8 cellular contexts compared by ENCODE assay signal in the genomic region with DNA sequence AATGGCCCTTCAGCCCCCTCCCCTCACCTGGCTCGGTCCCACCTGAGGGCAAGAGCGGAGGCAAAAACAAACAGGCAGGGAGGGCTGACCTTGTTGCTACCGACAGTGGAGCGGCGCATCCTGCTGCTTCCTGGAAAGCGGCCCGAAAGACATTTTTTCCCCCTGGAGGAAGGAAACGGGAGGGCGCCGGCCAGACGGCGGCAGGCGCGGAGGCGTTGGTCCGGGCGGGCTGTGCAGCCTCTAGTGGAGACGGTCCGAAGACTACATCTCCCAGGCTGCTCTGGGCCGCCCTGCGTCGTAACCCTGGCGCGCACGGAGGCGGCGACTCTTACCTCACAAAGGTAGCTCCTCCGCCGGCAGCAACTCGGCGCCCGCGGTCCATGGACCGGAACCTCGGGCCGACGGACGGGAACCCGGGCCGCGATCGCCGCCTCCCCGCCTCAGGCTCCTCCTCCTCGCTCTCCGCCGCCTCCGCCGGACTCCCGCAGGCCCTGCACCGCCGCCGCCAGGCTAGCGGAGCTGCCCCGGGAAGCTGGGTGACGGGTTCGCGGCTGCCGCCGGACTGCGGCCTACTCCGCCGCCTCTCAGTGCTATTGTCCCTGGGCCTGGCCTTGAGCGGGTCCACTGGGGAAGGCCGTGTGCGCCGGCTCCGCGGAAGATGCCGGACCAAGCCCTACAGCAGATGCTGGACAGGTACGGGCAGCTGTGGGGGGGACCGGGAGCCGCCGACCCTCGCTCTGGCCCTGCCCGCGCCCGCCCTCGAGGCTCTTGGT. TPM values are rescaled to one million over a fixed set of nuclear protein-coding genes. Genes with fewer than 3 reads are reported as not detected.
DNase-seq lines count a peak whose midpoint lies in the region; ATAC-seq and TF ChIP-seq lines count a peak whose summit lies in the region.

A gene (minus strand): TSS at position 242 of the 773 bp plus-strand sequence. CDS start 50,728 bp downstream, outside the sequence.
A gene with protein sequence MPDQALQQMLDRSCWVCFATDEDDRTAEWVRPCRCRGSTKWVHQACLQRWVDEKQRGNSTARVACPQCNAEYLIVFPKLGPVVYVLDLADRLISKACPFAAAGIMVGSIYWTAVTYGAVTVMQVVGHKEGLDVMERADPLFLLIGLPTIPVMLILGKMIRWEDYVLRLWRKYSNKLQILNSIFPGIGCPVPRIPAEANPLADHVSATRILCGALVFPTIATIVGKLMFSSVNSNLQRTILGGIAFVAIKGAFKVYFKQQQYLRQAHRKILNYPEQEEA (plus strand): TSS at position 331 of the 773 bp plus-strand sequence. CDS start 328 bp downstream, at position 659.

- H3K4me3 Mint-ChIP-seq in activated T-helper 17 cell treated with anti-CD3 and anti-CD28 coated beads, Interleukin-2, amount 50 U/mL, for 72 hours, result peak within 1 kb of the TSS; percentile 96
- H3K4me3 Mint-ChIP-seq in natural killer cell, result peak within 1 kb of the TSS; percentile 95

- H3K4me2 ChIP-seq in GM23248 (ENCODE audit: unreplicated experiment), result peak within 1 kb of the TSS; percentile 87

- no peaks in the 10 kb centered on the region for H3K27me3 Mint-ChIP-seq in activated T-helper 17 cell treated with anti-CD3 and anti-CD28 coated beads, Interleukin-2, amount 50 U/mL, for 72 hours
- H3K27me3 Mint-ChIP-seq in natural killer cell (ENCODE audit: low read depth in 2 of 2), result no peaks in the 10 kb centered on the region

- intact Hi-C loops in natural killer cell (cut with micrococcal nuclease), result loop anchor here (2.0 to 10.0 kb wide), 4 partner anchors 48 to 496 kb away; a partner anchor contains a TSS

- H2AFZ ChIP-seq in GM23248, result peak within 1 kb of the TSS; percentile 99

- no peaks in the 10 kb centered on the region for H3K36me3 ChIP-seq in GM23248 (ENCODE audit: low read depth)

- H3F3A ChIP-seq in GM23248 (ENCODE audit: insufficient read depth), result peaks cover 17% of the 10 kb centered on the region; the same call in 1 of the 2 replicates

- H3K4me3 ChIP-seq in GM23248, result peak within 1 kb of the TSS; percentile 95
- H3K4me3 ChIP-seq in fibroblast of mammary gland (ENCODE audit: control insufficient read depth, low read depth, low read length), result peak within 1 kb of the TSS; percentile 92

- TF ChIP-seq CTCF in fibroblast of mammary gland (conservative IDR thresholded peaks at IDR 0.05; ENCODE audit: control insufficient read depth, insufficient read depth, low read depth, low read length) (peak; percentile 44), natural killer cell (IDR thresholded peaks at IDR 0.05) (peak; percentile 31)

- H3K9me2 ChIP-seq in GM23248 (ENCODE audit: insufficient read depth), result no peaks in the 10 kb centered on the region

- in situ Hi-C loops in GM23248 (cut with MboI), result no loop called here

- H3K9ac ChIP-seq in GM23248, result peak within 1 kb of the TSS; percentile 95

- no peaks in the 10 kb centered on the region for H3K9me3 Mint-ChIP-seq in activated T-helper 17 cell treated with anti-CD3 and anti-CD28 coated beads, Interleukin-2, amount 50 U/mL, for 72 hours
- no peaks in the 10 kb centered on the region for H3K9me3 Mint-ChIP-seq in natural killer cell

- peaks cover 70% of the 10 kb centered on the region for H3K79me2 ChIP-seq in GM23248 (ENCODE audit: insufficient read depth)

- 0% methylated on average over 51 to 58 of the region's 79 CpGs for whole genome bisulfite sequencing in GM23248 (ENCODE audit: low coverage in 1 of 2, low lambda C conversion rate in 2 of 2, missing lambda C conversion rate in 2 of 2), 2 experiments

- H4K20me1 ChIP-seq in GM23248 (ENCODE audit: insufficient read depth), result peaks cover 5% of the 10 kb centered on the region; the same call in 1 of the 2 replicates

- peaks cover 14% of the 10 kb centered on the region; the same call in 1 of the 2 replicates for H3K4me1 ChIP-seq in GM23248 (ENCODE audit: insufficient read depth)

- ATAC-seq in activated T-helper 17 cell treated with anti-CD3 and anti-CD28 coated beads, Interleukin-2, amount 50 U/mL, for 72 hours (replicated peaks), result peak; percentile 98
- ATAC-seq in natural killer cell, result peak; percentile 93 to 99 (median 96)

- H3K4me1 Mint-ChIP-seq in activated T-helper 17 cell treated with anti-CD3 and anti-CD28 coated beads, Interleukin-2, amount 50 U/mL, for 72 hours, result peaks cover 14% of the 10 kb centered on the region
- H3K4me1 Mint-ChIP-seq in natural killer cell, result peaks cover 23 to 28% of the 10 kb centered on the region in 2 donors

- peaks cover 25% of the 10 kb centered on the region for H3K36me3 Mint-ChIP-seq in activated T-helper 17 cell treated with anti-CD3 and anti-CD28 coated beads, Interleukin-2, amount 50 U/mL, for 72 hours (ENCODE audit: low read depth)
- no peaks in the 10 kb centered on the region for H3K36me3 Mint-ChIP-seq in natural killer cell

- H3K27ac Mint-ChIP-seq in activated T-helper 17 cell treated with anti-CD3 and anti-CD28 coated beads, Interleukin-2, amount 50 U/mL, for 72 hours, result peak within 1 kb of the TSS; percentile 91
- peak within 1 kb of the TSS; percentile 84 to 91 for H3K27ac Mint-ChIP-seq in natural killer cell

- H3K27me3 ChIP-seq in GM23248 (replicated peaks; ENCODE audit: insufficient read depth), result no peaks in the 10 kb centered on the region

- peak within 1 kb of the TSS; percentile 74 for H3K27ac ChIP-seq in GM23248

- DNase-seq in EH (ENCODE audit: low read depth) (peak; percentile 97), GM23248 (peak; percentile 99), Kasumi-1 (lab: John Stamatoyannopoulos, UW) (peak; percentile 97 to 98), RKO (ENCODE audit: low spot score) (peak; percentile 95), fibroblast of mammary gland (ENCODE audit: low read depth) (peak; percentile 93), natural killer cell (peak; percentile 87)
- DNase-seq in stimulated activated naive CD4-positive, alpha-beta T cell treated with Interleukin-2 at 50 U/mL for 16 hours (lab: John Stamatoyannopoulos, UW), result peak; percentile 90

- no peaks in the 10 kb centered on the region for H3K9me3 ChIP-seq in GM23248 (ENCODE audit: low read depth)

RNA-seq across cellular contexts. Expression of the first gene that starts in this region (rescaled TPM):
- total RNA-seq in GM23248 (2014; rRNA removed; shearing (Covaris generic)), result 0.63 and 1.1 TPM in 2 replicates
- polyA plus RNA-seq in GM23248 (2016; fragmentation: Nextera tagmentation; extraction: Ambion mirVana), result 0.60 TPM in 2 replicates
- 1 to 10 TPM; 2.1 to 2.9 TPM for total RNA-seq in activated T-helper 17 cell treated with anti-CD3 and anti-CD28 coated beads, Interleukin-2, amount 50 U/mL, for 72 hours
- 1 to 10 TPM; 3.6 to 6.9 (median 5.4) TPM for total RNA-seq in natural killer cell

RNA-seq across cellular contexts. Expression of the second gene that starts in this region (rescaled TPM):
- 10.6 and 14.2 TPM in 2 replicates for total RNA-seq in GM23248 (2014; rRNA removed; shearing (Covaris generic))
- polyA plus RNA-seq in GM23248 (2016; fragmentation: Nextera tagmentation; extraction: Ambion mirVana), result 41.4 and 45.7 TPM in 2 replicates
- total RNA-seq in activated T-helper 17 cell treated with anti-CD3 and anti-CD28 coated beads, Interleukin-2, amount 50 U/mL, for 72 hours, result 10 to 100 TPM; 28.7 to 31.6 TPM
- total RNA-seq in natural killer cell, result 10 to 100 TPM; 28.0 to 38.6 (median 32.9) TPM

Comparison
In these comparisons a context has a peak if more than half of its experiments do, and no peak if none do; other contexts are left out.
1. Peak in every context shown above with its lines: DNase-seq, ATAC-seq, H3K4me3 ChIP-seq and H3K27ac ChIP-seq.